Comparison of ENCODE assay signal across 21 cellular contexts in genomic region chr4:8373270-8373972, GRCh38.
"Had no signal": no experiment of that assay in that cellular context is flagged by ENCODE, and none has a peak within 500 bp of the region (broad histone marks: within the 10 kb centered on the region; RNA-seq: fewer than 3 reads in every experiment).

No MANE protein-coding gene starts in this region.

- H3K36me3 ChIP-seq: brain microvascular endothelial cell, ovary had no signal

- H3K27ac ChIP-seq: ascending aorta, brain microvascular endothelial cell, ovary, psoas muscle had no signal

- H3K36me3 Mint-ChIP-seq: activated naive CD4-positive, alpha-beta T cell treated with anti-CD3 and anti-CD28 coated beads, Interleukin-2, amount 50 U/mL, for 72 hours; WTC11 had no signal

- H3K4me1 ChIP-seq: ascending aorta, psoas muscle, right atrium auricular region had no signal

- H3K4me3 Mint-ChIP-seq: naive B cell; T-helper 1 cell treated with Interleukin-12 subunit alpha and Interleukin-12 subunit beta and Interleukin-4 antibody, amounts not matched to agents 30 μg/mL and 1 μg/mL, for 36 hours; WTC11 had no signal

- H3K9me3 Mint-ChIP-seq: activated naive CD4-positive, alpha-beta T cell treated with anti-CD3 and anti-CD28 coated beads, Interleukin-2, amount 50 U/mL, for 72 hours; naive B cell; T-helper 1 cell treated with Interleukin-12 subunit alpha and Interleukin-12 subunit beta and Interleukin-4 antibody, amounts not matched to agents 30 μg/mL and 1 μg/mL, for 36 hours; WTC11 had no signal

- H3K27me3 Mint-ChIP-seq: naive B cell had no signal

- DNase-seq: activated T-cell treated with anti-CD3 and anti-CD28 coated beads, Interleukin-2, amount 50 U/mL, for 1 hour; brain microvascular endothelial cell; central memory CD4-positive, alpha-beta T cell; effector memory CD4-positive, alpha-beta T cell; foreskin melanocyte; head of caudate nucleus; hypothalamus; naive B cell; stimulated activated CD4-positive, alpha-beta T cell treated with anti-CD3 and anti-CD28 coated beads, Interleukin-12 subunit alpha, Interleukin-12 subunit beta, amount 100 ng/mL, for 4 hours; stimulated activated CD4-positive, alpha-beta T cell treated with anti-CD3 and anti-CD28 coated beads, Interleukin-4, amount 100 ng/mL, for 4 hours; stimulated activated naive CD8-positive, alpha-beta T cell treated with anti-CD3 and anti-CD28 coated beads, Interleukin-15, Interleukin-2, amounts not matched to agents 100 U/mL and 50 U/mL, for 24 hours; T1000 had no signal

- H3K4me3 ChIP-seq: ascending aorta, lung, ovary, psoas muscle, right atrium auricular region had no signal

- H3K9me3 ChIP-seq: ascending aorta, ovary, psoas muscle, right atrium auricular region had no signal

- H3K27ac Mint-ChIP-seq: T-helper 1 cell treated with Interleukin-12 subunit alpha and Interleukin-12 subunit beta and Interleukin-4 antibody, amounts not matched to agents 30 μg/mL and 1 μg/mL, for 36 hours; WTC11 had no signal

- ATAC-seq: activated naive CD4-positive, alpha-beta T cell treated with anti-CD3 and anti-CD28 coated beads, Interleukin-2, amount 50 U/mL, for 72 hours; esophagus mucosa; psoas muscle; stimulated activated naive CD8-positive, alpha-beta T cell treated with anti-CD3 and anti-CD28 coated beads, Interleukin-15, Interleukin-2, amounts not matched to agents 100 U/mL and 50 U/mL, for 24 hours; WTC11 had no signal

- H3K27me3 ChIP-seq: ascending aorta, brain microvascular endothelial cell, ovary, right atrium auricular region had no signal
